In genomic region chr10:78044179-78044578, GRCh38 we compare ENCODE assay signal across 18 cellular contexts. TPM values are rescaled to one million over a fixed set of nuclear protein-coding genes. Genes with fewer than 3 reads are reported as not detected.
A peak's percentile ranks its signal among the peaks of the same experiment; 100 is the strongest.
DNase-seq lines count a peak whose midpoint lies in the region; ATAC-seq, FAIRE-seq and TF ChIP-seq lines count a peak whose summit lies in the region.
"Had no signal": no experiment of that assay in that cellular context is flagged by ENCODE, and none has a peak within 500 bp of the region (broad histone marks: within the 10 kb centered on the region; RNA-seq: fewer than 3 reads in every experiment).

No MANE protein-coding gene starts in this region.

- TF ChIP-seq EP300 in HepG2 (IDR thresholded peaks at IDR 0.05; ENCODE audit: low read depth in 2 of 2, low read length in 2 of 2) (no peak), HepG2 (CRISPR knock-in tag; IDR thresholded peaks at IDR 0.05; ENCODE audit: borderline replicate concordance) (no peak)

- peaks cover 76% of the 10 kb centered on the region for H3K4me1 Mint-ChIP-seq in brain

- TF ChIP-seq POLR2A in HepG2 (IDR thresholded peaks at IDR 0.05; ENCODE audit: insufficient read depth in 1 of 2, low read depth in 2 of 2, low read length in 2 of 2) (peak in 1 of 2 experiments; percentile 33; a peak in 2 of 4 replicates), right lobe of liver (IDR thresholded peaks at IDR 0.05) (no peak), thyroid gland (IDR thresholded peaks at IDR 0.05) (no peak)

- peaks cover 37% of the 10 kb centered on the region for H4K20me1 ChIP-seq in HepG2 (ENCODE audit: insufficient read depth, low read length)

- ATAC-seq in HepG2, result peak; percentile 15
- no peak for ATAC-seq in right lobe of liver
- ATAC-seq in Panc1, result peak; percentile 9; the same call in 1 of the 2 replicates
- ATAC-seq: Right ventricle myocardium inferior had no signal

- CTCF ChIA-PET in HepG2 (lab: Yijun Ruan, JAX; ENCODE audit: low intra/inter-chr PET ratio, low total read pairs) (no interaction called here), Panc1 (lab: Charles Lee) (no interaction called here)

- DNase-seq in HepG2 (ENCODE audit: low spot score) (no peak), right lobe of liver (no peak), Panc1 (ENCODE audit: low read depth, low spot score) (no peak), thyroid gland (no peak), ascending aorta (ENCODE audit: low spot score in 2 of 2) (no peak), DMS114 treated with DMSO at 0.1 percent for 48 hours (lab: John Stamatoyannopoulos, UW; ENCODE audit: unreplicated experiment) (no peak), GM19238 (ENCODE audit: insufficient read length, low spot score) (no peak)
- DNase-seq: activated CD8-positive, alpha-beta memory T cell treated with anti-CD3 and anti-CD28 coated beads for 24 hours; DND-41; islet precursor cell; NCI-H1930; NCI-H526; T1000 had no signal

- H3K4me2 ChIP-seq in HepG2 (ENCODE audit: low read depth, low read length), result no peak overlapping the region

- H3K9me3 ChIP-seq in HepG2 (ENCODE audit: low read length) (no peaks in the 10 kb centered on the region), right lobe of liver (no peaks in the 10 kb centered on the region), Panc1 (ENCODE audit: control insufficient read depth, insufficient read depth, low read depth, low read length) (no peaks in the 10 kb centered on the region), thyroid gland (no peaks in the 10 kb centered on the region), ascending aorta (no peaks in the 10 kb centered on the region)

- no peak overlapping the region for H3K4me3 ChIP-seq in HepG2 (replicated peaks in 1 of 3; ENCODE audit: insufficient read depth in 1 of 3, low read depth in 2 of 3, low read length in 3 of 3)
- no peak overlapping the region for H3K4me3 ChIP-seq in right lobe of liver
- no peak overlapping the region for H3K4me3 ChIP-seq in Panc1 (ENCODE audit: low read depth in 2 of 2, low read length in 2 of 2)
- H3K4me3 ChIP-seq in thyroid gland (replicated peaks in 1 of 3), result no peak overlapping the region
- H3K4me3 ChIP-seq in ascending aorta, result no peak overlapping the region

- intact Hi-C loops in HepG2 (cut with micrococcal nuclease; ENCODE audit: unreplicated experiment) (loop anchor here (10.0 kb wide), 2 partner anchors 261 to 381 kb away; no protein-coding TSS in a partner anchor), right lobe of liver (cut with DNase I) (no loop called here), Panc1 (cut with micrococcal nuclease; ENCODE audit: unreplicated experiment) (no loop called here), thyroid gland (cut with DNase I) (no loop called here), ascending aorta (cut with DNase I) (loop anchor here (10.0 kb wide), 1 partner anchor 1021 kb away; the partner anchor contains the start of gene ZMIZ1)

- FAIRE-seq in HepG2 (lab: Jason Lieb, UNC), result no peak

- H3K4me3 Mint-ChIP-seq in brain, result no peak overlapping the region
- H3K4me3 Mint-ChIP-seq: B cell had no signal

- H3K9me3 Mint-ChIP-seq in brain, result no peaks in the 10 kb centered on the region

- peaks cover 1% of the 10 kb centered on the region for H3K79me2 ChIP-seq in HepG2 (ENCODE audit: insufficient read depth, low read length)

- no TSS peak for BruUV-seq in HepG2 (replicated peaks; lab: Mats Ljungman, UMichigan)
- BruUV-seq in Panc1 (replicated peaks; lab: Mats Ljungman, UMichigan), result no TSS peak

- H3K9ac ChIP-seq in HepG2 (ENCODE audit: insufficient read depth, low read depth, low read length), result no peak overlapping the region
- H3K9ac ChIP-seq: parathyroid adenoma had no signal

- H3K36me3 ChIP-seq in HepG2 (replicated peaks in 1 of 2; ENCODE audit: control insufficient read depth in 1 of 2, insufficient read depth in 2 of 2, low read length in 2 of 2) (peaks cover 11 to 31% of the 10 kb centered on the region in 2 experiments), right lobe of liver (peaks cover 7 to 32% (median 21%) of the 10 kb centered on the region in 4 donors), Panc1 (ENCODE audit: control insufficient read depth, insufficient read depth, low read length) (peaks cover 29% of the 10 kb centered on the region), thyroid gland (peaks cover 18 to 28% of the 10 kb centered on the region in 2 donors), ascending aorta (peaks cover 33 to 43% of the 10 kb centered on the region in 2 donors)

- peaks cover 31% of the 10 kb centered on the region for H3K36me3 Mint-ChIP-seq in brain

- in situ Hi-C loops in HepG2 (cut with HindIII; ENCODE audit: extremely low pct_ligation_motif_present, low pct_unique_long_range_greater_than_20kb) (no loop called here), Panc1 (cut with HindIII; ENCODE audit: low pct_unique_long_range_greater_than_20kb, low sequenced_read_pairs) (no loop called here)

- peak overlapping the region in 4 of 5 experiments; percentile 29 to 91 (median 65) for H3K27ac Mint-ChIP-seq in brain

- TF ChIP-seq RAD21 in HepG2 (CRISPR knock-in tag; IDR thresholded peaks at IDR 0.05), result no peak

- H3K27me3 Mint-ChIP-seq in brain, result no peaks in the 10 kb centered on the region
- H3K27me3 Mint-ChIP-seq: B cell had no signal

- no peak for TF ChIP-seq CTCF in HepG2 (CRISPR knock-in tag; IDR thresholded peaks at IDR 0.05)
- no peak for TF ChIP-seq CTCF in right lobe of liver (IDR thresholded peaks at IDR 0.05)
- no peak for TF ChIP-seq CTCF in Panc1 (IDR thresholded peaks at IDR 0.05)
- no peak for TF ChIP-seq CTCF in brain (conservative IDR thresholded peaks at IDR 0.05)
- no peak for TF ChIP-seq CTCF in thyroid gland (IDR thresholded peaks at IDR 0.05)
- TF ChIP-seq CTCF in ascending aorta (IDR thresholded peaks at IDR 0.05), result no peak

- POLR2A ChIA-PET in HepG2 (lab: Yijun Ruan, JAX) (no interaction called here), Panc1 (lab: Charles Lee) (no interaction called here)

- H3K27me3 ChIP-seq in HepG2 (ENCODE audit: control insufficient read depth in 1 of 2, insufficient read depth in 2 of 2, low read length in 2 of 2) (no peaks in the 10 kb centered on the region), right lobe of liver (no peaks in the 10 kb centered on the region), Panc1 (ENCODE audit: control insufficient read depth, insufficient read depth, low read length) (no peaks in the 10 kb centered on the region), thyroid gland (no peaks in the 10 kb centered on the region), ascending aorta (no peaks in the 10 kb centered on the region)

- peaks cover 27% of the 10 kb centered on the region for H3K4me1 ChIP-seq in HepG2 (ENCODE audit: insufficient read depth, low read length)
- H3K4me1 ChIP-seq in right lobe of liver, result peaks cover 0 to 8% (median 0%) of the 10 kb centered on the region in 4 donors
- H3K4me1 ChIP-seq in Panc1 (ENCODE audit: control insufficient read depth, insufficient read depth, low read length), result peaks cover 31% of the 10 kb centered on the region
- peaks cover 19 to 41% of the 10 kb centered on the region in 2 donors for H3K4me1 ChIP-seq in thyroid gland
- no peaks in the 10 kb centered on the region for H3K4me1 ChIP-seq in ascending aorta
- H3K4me1 ChIP-seq: parathyroid adenoma had no signal

- H3K27ac ChIP-seq in HepG2 (ENCODE audit: extremely low read length, insufficient read depth, low read length) (no peak overlapping the region), right lobe of liver (no peak overlapping the region), Panc1 (ENCODE audit: low read length) (no peak overlapping the region), thyroid gland (peak overlapping the region in 2 of 3 donors; percentile 46 to 55), ascending aorta (no peak overlapping the region)
- H3K27ac ChIP-seq: epithelial cell of prostate, parathyroid adenoma had no signal

- H2AFZ ChIP-seq in HepG2 (ENCODE audit: low read length), result no peak overlapping the region
- H2AFZ ChIP-seq: parathyroid adenoma had no signal

RNA-seq across cellular contexts. Expression of gene RPS24, which starts 10.5 kb away (rescaled TPM):
- total RNA-seq in HepG2 (2016; rRNA removed; fragmentation: Illumina TruSeq; extraction: Trizol), result 2,690 and 3,176 TPM in 2 replicates
- total RNA-seq in HepG2 (2016; cell fraction: cytosol; rRNA removed; fragmentation: Illumina TruSeq; extraction: Trizol; ENCODE audit: low read depth), result 3,443 and 3,899 TPM in 2 replicates
- 2,643 and 3,338 TPM in 2 replicates for total RNA-seq in HepG2 (2016; cell fraction: insoluble cytoplasmic fraction; rRNA removed; fragmentation: Illumina TruSeq; extraction: Trizol)
- 5,731 and 5,852 TPM in 2 replicates for total RNA-seq in HepG2 (2016; cell fraction: membrane; rRNA removed; fragmentation: Illumina TruSeq; extraction: Trizol)
- total RNA-seq in HepG2 (2016; cell fraction: nucleus; rRNA removed; fragmentation: Illumina TruSeq; extraction: Trizol), result 895 and 969 TPM in 2 replicates
- 2,639 and 3,319 TPM in 2 replicates for polyA plus RNA-seq in HepG2 (2011; rRNA removed)
- 3,964 and 5,129 TPM in 2 replicates for polyA plus RNA-seq in HepG2 (2011; cell fraction: cytosol; rRNA removed)
- polyA plus RNA-seq in HepG2 (2011; cell fraction: nucleus; rRNA removed), result 933 and 1,313 TPM in 2 replicates
- 4,478 and 4,556 TPM in 2 replicates for polyA plus RNA-seq in HepG2 (2012)
- 4,871 and 5,001 TPM in 2 replicates for polyA plus RNA-seq in HepG2 (2016; cell fraction: cytosol; fragmentation: Illumina TruSeq; extraction: Trizol; ENCODE audit: low read depth)
- 3,512 and 4,058 TPM in 2 replicates for polyA plus RNA-seq in HepG2 (2016; cell fraction: insoluble cytoplasmic fraction; fragmentation: Illumina TruSeq; extraction: Trizol; ENCODE audit: low read depth)
- polyA plus RNA-seq in HepG2 (2016; cell fraction: membrane; fragmentation: Illumina TruSeq; extraction: Trizol; ENCODE audit: low read depth), result 5,657 and 5,670 TPM in 2 replicates
- polyA plus RNA-seq in HepG2 (2016; cell fraction: nucleus; fragmentation: Illumina TruSeq; extraction: Trizol; ENCODE audit: insufficient read depth, low read depth), result 1,685 and 1,837 TPM in 2 replicates
- 161 and 446 TPM in 2 replicates for polyA minus RNA-seq in HepG2 (2011; rRNA and poly(A)+ RNA removed; ENCODE audit: low replicate concordance)
- 641 and 802 TPM in 2 replicates for polyA minus RNA-seq in HepG2 (2011; cell fraction: cytosol; rRNA and poly(A)+ RNA removed)
- polyA minus RNA-seq in HepG2 (2011; cell fraction: nucleus; rRNA and poly(A)+ RNA removed), result 344 and 614 TPM in 2 replicates
- 100 to 1,000 TPM; 406 to 921 (median 499) TPM for total RNA-seq in right lobe of liver
- 1,400 TPM for total RNA-seq in Panc1 (2021; ENCODE audit: unreplicated experiment)
- polyA plus RNA-seq in Panc1 (2012; ENCODE audit: insufficient read length), result 1,577 TPM
- polyA plus RNA-seq in brain (ENCODE audit: insufficient read depth, low read depth, low replicate concordance), result 1,805 TPM
- 1,000 to 10,000 TPM; 1,742 to 3,992 (median 2,045) TPM for total RNA-seq in thyroid gland
- total RNA-seq in ascending aorta, result 1,878 TPM

RNA-seq across cellular contexts. Expression of gene POLR3A, which starts 14.9 kb away (rescaled TPM):
- total RNA-seq in HepG2 (2016; rRNA removed; fragmentation: Illumina TruSeq; extraction: Trizol) (19.2 and 26.3 TPM in 2 replicates), right lobe of liver (1 to 10 TPM; 5.5 to 8.5 (median 6.4) TPM), Panc1 (2021; ENCODE audit: unreplicated experiment) (26.3 TPM), thyroid gland (10 to 100 TPM; 14.5 to 21.5 (median 16.6) TPM), ascending aorta (18.6 TPM)
- total RNA-seq in HepG2 (2016; cell fraction: cytosol; rRNA removed; fragmentation: Illumina TruSeq; extraction: Trizol; ENCODE audit: low read depth), result 6.3 TPM in 2 replicates
- 18.7 and 24.8 TPM in 2 replicates for total RNA-seq in HepG2 (2016; cell fraction: insoluble cytoplasmic fraction; rRNA removed; fragmentation: Illumina TruSeq; extraction: Trizol)
- 8.1 and 8.7 TPM in 2 replicates for total RNA-seq in HepG2 (2016; cell fraction: membrane; rRNA removed; fragmentation: Illumina TruSeq; extraction: Trizol)
- total RNA-seq in HepG2 (2016; cell fraction: nucleus; rRNA removed; fragmentation: Illumina TruSeq; extraction: Trizol), result 26.9 and 33.4 TPM in 2 replicates
- polyA plus RNA-seq in HepG2 (2011; rRNA removed) (13.2 and 13.6 TPM in 2 replicates), brain (ENCODE audit: insufficient read depth, low read depth, low replicate concordance) (15.5 TPM)
- 10.1 and 11.6 TPM in 2 replicates for polyA plus RNA-seq in HepG2 (2011; cell fraction: cytosol; rRNA removed)
- polyA plus RNA-seq in HepG2 (2011; cell fraction: nucleus; rRNA removed), result 13.4 and 15.1 TPM in 2 replicates
- polyA plus RNA-seq in HepG2 (2012), result 13.5 and 15.5 TPM in 2 replicates
- 1.0 and 1.3 TPM in 2 replicates for polyA plus RNA-seq in HepG2 (2016; cell fraction: cytosol; fragmentation: Illumina TruSeq; extraction: Trizol; ENCODE audit: low read depth)
- polyA plus RNA-seq in HepG2 (2016; cell fraction: insoluble cytoplasmic fraction; fragmentation: Illumina TruSeq; extraction: Trizol; ENCODE audit: low read depth), result 19.3 and 20.6 TPM in 2 replicates
- 2.3 and 3.0 TPM in 2 replicates for polyA plus RNA-seq in HepG2 (2016; cell fraction: membrane; fragmentation: Illumina TruSeq; extraction: Trizol; ENCODE audit: low read depth)
- polyA plus RNA-seq in HepG2 (2016; cell fraction: nucleus; fragmentation: Illumina TruSeq; extraction: Trizol; ENCODE audit: insufficient read depth, low read depth), result 28.5 and 29.9 TPM in 2 replicates
- 29.5 and 34.2 TPM in 2 replicates for polyA minus RNA-seq in HepG2 (2011; rRNA and poly(A)+ RNA removed; ENCODE audit: low replicate concordance)
- polyA minus RNA-seq in HepG2 (2011; cell fraction: cytosol; rRNA and poly(A)+ RNA removed), result 26.9 and 33.1 TPM in 2 replicates
- polyA minus RNA-seq in HepG2 (2011; cell fraction: nucleus; rRNA and poly(A)+ RNA removed), result 65.7 and 71.6 TPM in 2 replicates
- polyA plus RNA-seq in Panc1 (2012; ENCODE audit: insufficient read length), result 19.2 TPM

Comparison
In these comparisons a context has a peak if more than half of its experiments do, and no peak if none do; other contexts are left out.
1. ATAC-seq: peak in HepG2 (single experiment) and Panc1 (single experiment); none in right lobe of liver (0 of 4).
2. intact Hi-C loops: an anchor here in HepG2 (10.0 kb wide) and ascending aorta (10.0 kb wide); none called in right lobe of liver, Panc1 and thyroid gland.
3. H3K27ac ChIP-seq: peak in thyroid gland (2 of 3); none in HepG2 (single experiment), right lobe of liver (0 of 3), Panc1 (single experiment) and ascending aorta (0 of 2).